21 cellular contexts compared by ENCODE assay signal in genomic region chr13:110537116-110537515, GRCh38. TPM values are rescaled to one million over a fixed set of nuclear protein-coding genes. Genes with fewer than 3 reads are reported as not detected.
DNase-seq lines count a peak whose midpoint lies in the region; ATAC-seq and TF ChIP-seq lines count a peak whose summit lies in the region.
"Had no signal": no experiment of that assay in that cellular context is flagged by ENCODE, and none has a peak within 500 bp of the region (broad histone marks: within the 10 kb centered on the region; RNA-seq: fewer than 3 reads in every experiment).

No MANE protein-coding gene starts in this region.

- TF ChIP-seq CTCF in adrenal gland (IDR thresholded peaks at IDR 0.05) (no peak), stomach (IDR thresholded peaks at IDR 0.05) (no peak)

- H3K36me3 ChIP-seq in adrenal gland (replicated peaks in 1 of 2): no peaks in the 10 kb centered on the region
- peaks cover 0 to 7% (median 0%) of the 10 kb centered on the region in 4 donors for H3K36me3 ChIP-seq in stomach
- H3K36me3 ChIP-seq: HAP-1, MG63 had no signal

- no peak for DNase-seq in adrenal gland
- no peak for DNase-seq in left colon
- DNase-seq in stomach: no peak
- DNase-seq in foreskin melanocyte: no peak
- DNase-seq in NCI-H2227 (lab: John Stamatoyannopoulos, UW; ENCODE audit: unreplicated experiment): no peak
- DNase-seq in NCI-H226: no peak
- DNase-seq: ACHN; CD4-positive, CD25-positive, alpha-beta regulatory T cell; COR-L47; DMS 273 treated with DMSO at 0.1 percent for 48 hours; GM23248; Karpas-422; MG63; NCI-H1048; NCI-H1436 treated with DMSO at 0.1 percent for 48 hours; NCI-H2081 treated with DMSO at 0.1 percent for 48 hours; NCI-H510A; NCI-H748 treated with DMSO at 0.1 percent for 48 hours had no signal

- H3K4me1 ChIP-seq in adrenal gland (replicated peaks in 1 of 2) (peaks cover 20 to 63% of the 10 kb centered on the region in 2 donors), stomach (peaks cover 35 to 94% (median 55%) of the 10 kb centered on the region in 4 donors)
- H3K4me1 ChIP-seq: HAP-1 had no signal

- no peak overlapping the region for H3K4me3 ChIP-seq in adrenal gland
- no peak overlapping the region for H3K4me3 ChIP-seq in stomach
- H3K4me3 ChIP-seq: GM23248, HAP-1, MG63 had no signal

- H3K27ac ChIP-seq in adrenal gland: peak overlapping the region; percentile 13 to 80 (median 62)
- H3K27ac ChIP-seq in stomach: peak overlapping the region in 4 of 5 donors; percentile 6 to 83 (median 31)
- H3K27ac ChIP-seq: GM23248 had no signal

- H3K27me3 ChIP-seq in adrenal gland: no peaks in the 10 kb centered on the region
- no peaks in the 10 kb centered on the region for H3K27me3 ChIP-seq in stomach
- H3K27me3 ChIP-seq: MG63 had no signal

- peak; percentile 9 for ATAC-seq in left colon
- ATAC-seq in GM21723 (IDR thresholded peaks at IDR 0.05; ENCODE audit: unreplicated experiment): no peak
- ATAC-seq: SK-N-SH treated with all-trans-retinoic acid at 6 μM for 48 hours had no signal

- intact Hi-C loops in adrenal gland (cut with DNase I) (no loop called here), left colon (cut with DNase I, micrococcal nuclease) (no loop called here), stomach (cut with DNase I; ENCODE audit: low total_unique reads) (no loop called here)

- no peak for TF ChIP-seq EP300 in stomach (IDR thresholded peaks at IDR 0.05)

- 85 to 90% (median 87%) methylated on average over 9 of the region's 9 CpGs for WGBS in adrenal gland, 4 donors
- WGBS in stomach, 5 donors: 87 to 92% (median 89%) methylated on average over 9 of the region's 9 CpGs

- TF ChIP-seq POLR2A in adrenal gland (IDR thresholded peaks at IDR 0.05) (no peak), stomach (IDR thresholded peaks at IDR 0.05) (no peak)

- no peaks in the 10 kb centered on the region for H3K9me3 ChIP-seq in adrenal gland (replicated peaks in 1 of 3)
- no peaks in the 10 kb centered on the region for H3K9me3 ChIP-seq in stomach
- H3K9me3 ChIP-seq: HAP-1, MG63 had no signal

RNA-seq across cellular contexts. Expression of gene RAB20, which starts 24.4 kb away (rescaled TPM):
- total RNA-seq in adrenal gland (100 to 1,000 TPM in 1 of 8 donors, 10 to 100 TPM in 7; 30.8 to 259 (median 46.1) TPM), left colon (10 to 100 TPM; 37.1 to 53.5 TPM), stomach (10 to 100 TPM; 11.7 to 44.6 (median 20.0) TPM)
- polyA plus RNA-seq in adrenal gland (10 to 100 TPM; 15.0 to 20.6 (median 20.5) TPM), stomach (10 to 100 TPM; 25.5 to 41.8 (median 36.0) TPM)
- total RNA-seq: CD4-positive, CD25-positive, alpha-beta regulatory T cell had no signal
